Comparison of ENCODE assay signal across 22 cellular contexts in the genomic region with DNA sequence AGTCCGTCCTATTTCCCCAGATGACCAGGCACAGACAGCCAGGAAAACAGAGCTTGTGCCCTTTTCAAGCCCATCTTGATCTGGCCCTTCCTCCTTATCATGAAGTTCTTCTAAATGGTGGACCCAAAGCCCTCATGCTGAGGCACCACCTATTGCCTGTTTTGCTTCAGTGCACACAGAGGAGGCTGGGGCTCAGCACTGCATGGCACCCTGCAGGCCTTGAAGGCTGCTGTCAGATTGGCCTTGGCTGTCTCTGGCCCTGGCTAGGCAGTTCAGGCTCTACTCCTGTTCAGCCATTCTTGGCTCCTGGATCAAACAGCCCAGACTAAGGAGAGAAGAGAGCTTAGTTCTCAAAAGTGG. TPM values are rescaled to one million over a fixed set of nuclear protein-coding genes. Genes with fewer than 3 reads are reported as not detected.
DNase-seq lines count a peak whose midpoint lies in the region; ATAC-seq and TF ChIP-seq lines count a peak whose summit lies in the region.
"Had no signal": no experiment of that assay in that cellular context is flagged by ENCODE, and none has a peak within 500 bp of the region (broad histone marks: within the 10 kb centered on the region; RNA-seq: fewer than 3 reads in every experiment).

No MANE protein-coding gene starts in this region.

- H3K27ac ChIP-seq in left lung, result no peak overlapping the region
- H3K27ac ChIP-seq in tibial artery, result no peak overlapping the region

- CTCF ChIA-PET in activated CD4-positive, alpha-beta memory T cell treated with anti-CD3 and anti-CD28 coated beads, Interleukin-2, amount 10 ng/mL, durations not matched to agents 7 days and 5 days (lab: Charles Lee), result no interaction called here

- H3K27me3 ChIP-seq in left lung, result peaks cover 0 to 16% of the 10 kb centered on the region in 2 donors
- H3K27me3 ChIP-seq in tibial artery, result peaks cover 0 to 25% of the 10 kb centered on the region in 2 donors
- H3K27me3 ChIP-seq: BE2C had no signal

- H3K9me3 ChIP-seq in left lung (no peaks in the 10 kb centered on the region), tibial artery (peaks cover 0 to 7% (median 0%) of the 10 kb centered on the region in 3 donors)
- H3K9me3 ChIP-seq: BE2C had no signal

- no peak overlapping the region for H3K4me3 Mint-ChIP-seq in activated CD4-positive, alpha-beta memory T cell treated with anti-CD3 and anti-CD28 coated beads, Interleukin-2, amount 10 ng/mL, durations not matched to agents 7 days and 5 days
- H3K4me3 Mint-ChIP-seq: CD4-positive, CD25-positive, alpha-beta regulatory T cell; GM23338 had no signal

- H3K4me3 ChIP-seq in left lung (no peak overlapping the region), tibial artery (no peak overlapping the region)
- H3K4me3 ChIP-seq: GM23338 had no signal

- no peaks in the 10 kb centered on the region for H3K4me1 Mint-ChIP-seq in activated CD4-positive, alpha-beta memory T cell treated with anti-CD3 and anti-CD28 coated beads, Interleukin-2, amount 10 ng/mL, durations not matched to agents 7 days and 5 days

- intact Hi-C loops in left lung (cut with DNase I) (no loop called here), tibial artery (cut with DNase I; ENCODE audit: low total_unique reads) (no loop called here)

- H3K9me3 Mint-ChIP-seq in activated CD4-positive, alpha-beta memory T cell treated with anti-CD3 and anti-CD28 coated beads, Interleukin-2, amount 10 ng/mL, durations not matched to agents 7 days and 5 days, result no peaks in the 10 kb centered on the region

- TF ChIP-seq CTCF in left lung (IDR thresholded peaks at IDR 0.05) (no peak), tibial artery (IDR thresholded peaks at IDR 0.05) (no peak), GM20000 (IDR thresholded peaks at IDR 0.05; ENCODE audit: extremely low read depth, missing control alignments) (no peak)

- no peaks in the 10 kb centered on the region for H3K27me3 Mint-ChIP-seq in activated CD4-positive, alpha-beta memory T cell treated with anti-CD3 and anti-CD28 coated beads, Interleukin-2, amount 10 ng/mL, durations not matched to agents 7 days and 5 days

- no peaks in the 10 kb centered on the region for H3K36me3 Mint-ChIP-seq in activated CD4-positive, alpha-beta memory T cell treated with anti-CD3 and anti-CD28 coated beads, Interleukin-2, amount 10 ng/mL, durations not matched to agents 7 days and 5 days (ENCODE audit: low read depth)
- H3K36me3 Mint-ChIP-seq: CD4-positive, CD25-positive, alpha-beta regulatory T cell had no signal

- no peaks in the 10 kb centered on the region for H3K4me1 ChIP-seq in left lung
- no peaks in the 10 kb centered on the region for H3K4me1 ChIP-seq in tibial artery
- H3K4me1 ChIP-seq: BE2C had no signal

- peak; percentile 1 for DNase-seq in activated CD4-positive, alpha-beta T cell treated with anti-CD3 and anti-CD28 coated beads for 1 hour
- DNase-seq in activated CD4-positive, alpha-beta T cell treated with anti-CD3 and anti-CD28 coated beads for 4 hours, result no peak
- DNase-seq in activated CD4-positive, alpha-beta memory T cell treated with anti-CD3 and anti-CD28 coated beads, Interleukin-2, amount 10 ng/mL, durations not matched to agents 7 days and 5 days, result peak; percentile 9
- DNase-seq in left lung (peak; percentile 19 to 28), tibial artery (peak; percentile 5 to 27), GM20000 (ENCODE audit: low spot score) (no peak)
- DNase-seq: 8988T; BE2C; CD4-positive, CD25-positive, alpha-beta regulatory T cell; COR-L47; KG1; NCI-H1417; NCI-H1930; NCI-H226; NCI-H524; NCI-H82; PC-3; RPMI8226; SHP77 treated with DMSO at 0.1 percent for 48 hours had no signal

- no peak for ATAC-seq in left lung
- ATAC-seq in GM21390 (IDR thresholded peaks at IDR 0.05; ENCODE audit: unreplicated experiment), result no peak
- ATAC-seq in HG03520 (IDR thresholded peaks at IDR 0.05; ENCODE audit: unreplicated experiment), result no peak
- ATAC-seq: GM23338, PC-3 had no signal

- POLR2A ChIA-PET in activated CD4-positive, alpha-beta memory T cell treated with anti-CD3 and anti-CD28 coated beads, Interleukin-2, amount 10 ng/mL, durations not matched to agents 7 days and 5 days (lab: Charles Lee), result no interaction called here

- H3K27ac Mint-ChIP-seq in activated CD4-positive, alpha-beta memory T cell treated with anti-CD3 and anti-CD28 coated beads, Interleukin-2, amount 10 ng/mL, durations not matched to agents 7 days and 5 days, result no peak overlapping the region
- H3K27ac Mint-ChIP-seq: CD4-positive, CD25-positive, alpha-beta regulatory T cell; GM23338 had no signal

- H3K36me3 ChIP-seq in left lung (no peaks in the 10 kb centered on the region), tibial artery (no peaks in the 10 kb centered on the region)
- H3K36me3 ChIP-seq: BE2C had no signal

RNA-seq across cellular contexts. Expression of gene OTOG, which starts 49.2 kb away (rescaled TPM):
- total RNA-seq in activated CD4-positive, alpha-beta memory T cell treated with anti-CD3 and anti-CD28 coated beads, Interleukin-2, amount 10 ng/mL, durations not matched to agents 7 days and 5 days, result not detected
- not detected for total RNA-seq in left lung
- total RNA-seq: CD4-positive, CD25-positive, alpha-beta regulatory T cell; PC-3 had no signal

RNA-seq across cellular contexts. Expression of gene USH1C, which starts 52.1 kb away (rescaled TPM):
- not detected for total RNA-seq in activated CD4-positive, alpha-beta memory T cell treated with anti-CD3 and anti-CD28 coated beads, Interleukin-2, amount 10 ng/mL, durations not matched to agents 7 days and 5 days
- under 1 TPM in 1 of 2 donors, not detected in 1; 0.63 TPM for total RNA-seq in left lung
- total RNA-seq: CD4-positive, CD25-positive, alpha-beta regulatory T cell; PC-3 had no signal

Comparison
In these comparisons a context has a peak if more than half of its experiments do, and no peak if none do; other contexts are left out.
1. DNase-seq: peak in activated CD4-positive, alpha-beta T cell treated with anti-CD3 and anti-CD28 coated beads for 1 hour (single experiment), activated CD4-positive, alpha-beta memory T cell treated with anti-CD3 and anti-CD28 coated beads, Interleukin-2, amount 10 ng/mL, durations not matched to agents 7 days and 5 days (single experiment), left lung (2 of 2) and tibial artery (2 of 2); none in activated CD4-positive, alpha-beta T cell treated with anti-CD3 and anti-CD28 coated beads for 4 hours (0 of 2) and GM20000 (single experiment).